ENCODE assay signal across 29 cellular contexts in genomic region chr5:7388553-7388952, GRCh38. TPM values are rescaled to one million over a fixed set of nuclear protein-coding genes. Genes with fewer than 3 reads are reported as not detected.
"Had no signal": no experiment of that assay in that cellular context is flagged by ENCODE, and none has a peak within 500 bp of the region (broad histone marks: within the 10 kb centered on the region; RNA-seq: fewer than 3 reads in every experiment).

No MANE protein-coding gene starts in this region.

- ATAC-seq: effector memory CD8-positive, alpha-beta T cell; esophagus mucosa; gastrocnemius medialis; heart right ventricle; left cardiac atrium; left lung; left ventricle myocardium superior; lower lobe of right lung; naive thymus-derived CD4-positive, alpha-beta T cell; natural killer cell had no signal

- H3K27ac Mint-ChIP-seq: dendritic cell treated with granulocyte-macrophage colony-stimulating factor and Interleukin-4, amounts not matched to agents 40 ng/mL and 50 ng/mL, for 4 days; effector memory CD8-positive, alpha-beta T cell; endodermal cell; natural killer cell had no signal

- H3K9me3 ChIP-seq: esophagus squamous epithelium, gastrocnemius medialis, heart right ventricle, left lung, lower lobe of right lung had no signal

- H3K4me1 ChIP-seq: esophagus squamous epithelium, heart right ventricle, left lung, lower lobe of right lung had no signal

- FAIRE-seq: endometrium, keratinocyte had no signal

- DNase-seq: cortex of kidney; effector CD8-positive, alpha-beta T cell; effector memory CD8-positive, alpha-beta T cell; endodermal cell; erythroblast; esophagus squamous epithelium; foreskin fibroblast; foreskin melanocyte; gastrocnemius medialis; glutamatergic neuron; head of caudate nucleus; heart right ventricle; hippocampal formation; left cardiac atrium; left lung; left ventricle myocardium superior; lower lobe of right lung; mesenchymal stem cell; midbrain; naive thymus-derived CD4-positive, alpha-beta T cell; natural killer cell had no signal

- H3K36me3 ChIP-seq: esophagus squamous epithelium, gastrocnemius medialis, heart right ventricle, left lung, lower lobe of right lung had no signal

- H3K27ac ChIP-seq: epithelial cell of prostate, esophagus squamous epithelium, gastrocnemius medialis, heart right ventricle, left lung, lower lobe of right lung had no signal

- H3K4me1 Mint-ChIP-seq: natural killer cell had no signal

- H3K27me3 ChIP-seq: gastrocnemius medialis had no signal

- H3K36me3 Mint-ChIP-seq: naive thymus-derived CD4-positive, alpha-beta T cell; natural killer cell had no signal

- H3K4me3 ChIP-seq: esophagus squamous epithelium, gastrocnemius medialis, heart right ventricle, left lung, lower lobe of right lung had no signal

- H3K4me3 Mint-ChIP-seq: dendritic cell treated with granulocyte-macrophage colony-stimulating factor and Interleukin-4, amounts not matched to agents 40 ng/mL and 50 ng/mL, for 4 days; effector memory CD8-positive, alpha-beta T cell; endodermal cell; naive thymus-derived CD4-positive, alpha-beta T cell; natural killer cell had no signal

- H3K9me3 Mint-ChIP-seq: dendritic cell treated with granulocyte-macrophage colony-stimulating factor and Interleukin-4, amounts not matched to agents 40 ng/mL and 50 ng/mL, for 4 days; endodermal cell had no signal

RNA-seq across cellular contexts. Expression of gene ADCY2, which starts 7.4 kb away (rescaled TPM):
- total RNA-seq: dermis microvascular lymphatic vessel endothelial cell; glomerular endothelial cell; lung microvascular endothelial cell; naive thymus-derived CD4-positive, alpha-beta T cell; natural killer cell had no signal
- polyA plus RNA-seq: naive thymus-derived CD4-positive, alpha-beta T cell had no signal
